ENCODE assay signal across 10 cellular contexts in the genomic region with DNA sequence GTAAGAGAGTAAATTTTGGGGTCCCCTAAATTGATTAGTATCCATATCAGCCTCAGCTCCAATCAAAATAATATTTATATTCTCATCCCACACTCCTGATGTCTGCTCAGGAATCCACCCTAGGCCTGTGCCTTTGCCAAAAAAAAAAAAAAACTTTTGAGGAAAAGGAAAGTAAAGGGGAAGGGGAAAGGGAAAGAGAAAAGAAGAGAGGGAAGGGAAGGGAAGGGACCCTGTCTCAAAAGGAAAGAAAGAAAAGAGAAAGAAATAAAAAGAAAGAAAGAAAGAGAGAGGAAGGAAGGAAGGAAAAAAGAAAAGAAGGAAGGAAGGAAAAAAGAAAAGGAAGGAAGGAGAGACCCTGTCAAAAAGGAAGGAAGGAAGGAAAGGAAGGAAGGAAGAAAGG.
"Had no signal": no experiment of that assay in that cellular context is flagged by ENCODE, and none has a peak within 500 bp of the region (broad histone marks: within the 10 kb centered on the region; RNA-seq: fewer than 3 reads in every experiment).

No MANE protein-coding gene starts in this region.

- H3K4me1 ChIP-seq: esophagus squamous epithelium, gastroesophageal sphincter, left ventricle myocardium inferior, right atrium auricular region, sigmoid colon had no signal

- H3K27ac ChIP-seq: esophagus squamous epithelium, gastroesophageal sphincter, left ventricle myocardium inferior, neutrophil, right atrium auricular region, sigmoid colon, skin epidermis, stomach had no signal

- H3K4me3 ChIP-seq: esophagus squamous epithelium, gastroesophageal sphincter, left ventricle myocardium inferior, lung, mucosa of descending colon, right atrium auricular region, sigmoid colon, skin epidermis, stomach had no signal

- DNase-seq: esophagus squamous epithelium, left ventricle myocardium inferior had no signal

- H3K9me3 ChIP-seq: esophagus squamous epithelium, gastroesophageal sphincter, left ventricle myocardium inferior, mucosa of descending colon, neutrophil, right atrium auricular region, sigmoid colon, stomach had no signal

- H3K36me3 ChIP-seq: esophagus squamous epithelium, gastroesophageal sphincter, left ventricle myocardium inferior, neutrophil, right atrium auricular region, sigmoid colon, stomach had no signal

- H3K27me3 ChIP-seq: neutrophil, right atrium auricular region had no signal
